ENCODE assay signal across 1 cellular context in genomic region chr4:145176641-145177432, GRCh38.
TF ChIP-seq lines count a peak whose summit lies in the region.

No MANE protein-coding gene starts in this region.

TF ChIP-seq in GM23338, 12 proteins besides CTCF, POLR2A, EP300 and RAD21 (continued from another document):
- TF ChIP-seq REST (IDR thresholded peaks at IDR 0.05; ENCODE audit: unreplicated experiment) (no peak), ZNF331 (CRISPR knock-in tag; IDR thresholded peaks at IDR 0.05; ENCODE audit: low read depth) (no peak), EZH2 (IDR thresholded peaks at IDR 0.05; ENCODE audit: low read depth, unreplicated experiment) (no peak), ETS1 (IDR thresholded peaks at IDR 0.05) (no peak), POLR2AphosphoS5 (IDR thresholded peaks at IDR 0.05; ENCODE audit: low read depth) (no peak), EZH2phosphoT487 (IDR thresholded peaks at IDR 0.05; ENCODE audit: unreplicated experiment) (no peak)
